ENCODE assay signal across 8 cellular contexts in genomic region chr10:130109796-130110235, GRCh38. TPM values are rescaled to one million over a fixed set of nuclear protein-coding genes. Genes with fewer than 3 reads are reported as not detected.
A peak's percentile ranks its signal among the peaks of the same experiment; 100 is the strongest.
DNase-seq lines count a peak whose midpoint lies in the region; ATAC-seq and TF ChIP-seq lines count a peak whose summit lies in the region.

No MANE protein-coding gene starts in this region.

- H3K4me3 ChIP-seq in Caco-2 (ENCODE audit: low read depth, low read length) = peak overlapping the region; percentile 82
- H3K4me3 ChIP-seq in epithelial cell of proximal tubule (ENCODE audit: low read depth, low read length) = peak overlapping the region; percentile 89

- H3K36me3 Mint-ChIP-seq in Caco-2 (ENCODE audit: insufficient read depth, unreplicated experiment) = peaks cover 19% of the 10 kb centered on the region

- no peaks in the 10 kb centered on the region for H3K36me3 ChIP-seq in Caco-2 (ENCODE audit: control insufficient read depth, insufficient read depth, low read length)

- intact Hi-C loops in Caco-2 (cut with micrococcal nuclease; ENCODE audit: unreplicated experiment) = no loop called here

- TF ChIP-seq CTCF in Caco-2 (IDR thresholded peaks at IDR 0.05; ENCODE audit: insufficient read depth in 1 of 2, low read depth in 1 of 2, low read length in 1 of 2, severe bottlenecking in 1 of 2, unreplicated experiment in 1 of 2) (peak; percentile 82 to 87), epithelial cell of proximal tubule (conservative IDR thresholded peaks at IDR 0.05; ENCODE audit: low read depth, low read length) (peak; percentile 85)

- peaks cover 5% of the 10 kb centered on the region for H3K4me1 ChIP-seq in Caco-2

- H3K9me3 Mint-ChIP-seq in Caco-2 (ENCODE audit: unreplicated experiment) = no peaks in the 10 kb centered on the region

- CTCF ChIA-PET in Caco-2 (lab: Charles Lee) = interaction anchor here (0.6 to 2.9 kb wide), 9 partner anchors 12 to 1078 kb away, joined by 3 to 33 read pairs (median 5); partner anchors contain the start of gene GLRX3

- POLR2A ChIA-PET in Caco-2 (lab: Charles Lee) = interaction anchor here (0.6 to 3.1 kb wide), 6 partner anchors 10 to 1639 kb away, joined by 3 to 66 read pairs (median 6); partner anchors contain the start of gene GLRX3

- H3K27ac Mint-ChIP-seq in Caco-2 (ENCODE audit: unreplicated experiment) = peak overlapping the region; percentile 91

- peak; percentile 68 to 84 for DNase-seq in Caco-2
- DNase-seq in HT1080 (ENCODE audit: low read depth) = peak; percentile 78
- DNase-seq in NOMO-1 treated with dmso at 0.1 percent for 144 hours (lab: John Stamatoyannopoulos, UW; ENCODE audit: unreplicated experiment) = peak; percentile 32
- peak; percentile 35 for DNase-seq in activated T-cell treated with anti-CD3 and anti-CD28 coated beads for 48 hours (ENCODE audit: low read depth)
- peak; percentile 39 for DNase-seq in epithelial cell of proximal tubule (ENCODE audit: low read depth)
- peak; percentile 90 for DNase-seq in mucosa of gallbladder (ENCODE audit: low spot score)
- DNase-seq in stimulated activated CD8-positive, alpha-beta memory T cell treated with anti-CD3 and anti-CD28 coated beads, Interleukin-7, amount 100 ng/mL, for 24 hours (ENCODE audit: low read depth) = peak; percentile 33

- 0 out of 2 replicates have a peak, but pooled peaks cover 3% of the 10 kb centered on the region for H3K9me3 ChIP-seq in Caco-2

- H3K4me1 Mint-ChIP-seq in Caco-2 (ENCODE audit: low read depth, unreplicated experiment) = peaks cover 7% of the 10 kb centered on the region

- BruUV-seq in Caco-2 (replicated peaks; lab: Mats Ljungman, UMichigan) = TSS peak; percentile 74

- peak overlapping the region; percentile 91 for H3K4me3 Mint-ChIP-seq in Caco-2 (ENCODE audit: unreplicated experiment)

- ATAC-seq in HG03095 (IDR thresholded peaks at IDR 0.05; ENCODE audit: unreplicated experiment) = no peak

- H3K27me3 Mint-ChIP-seq in Caco-2 (ENCODE audit: insufficient read depth, unreplicated experiment) = no peaks in the 10 kb centered on the region

- no peaks in the 10 kb centered on the region for H3K27me3 ChIP-seq in Caco-2 (replicated peaks; ENCODE audit: control insufficient read depth, insufficient read depth, low read length)

RNA-seq across cellular contexts. Expression of gene C10orf143, which starts 0.8 kb away (rescaled TPM):
- total RNA-seq in Caco-2 (2022) (0.54 TPM in 1 of 2 replicates, not detected in the other), epithelial cell of proximal tubule (0.22 and 4.7 TPM in 2 replicates), mucosa of gallbladder (4.8 TPM)
- total RNA-seq in HT1080 (2014; rRNA removed; shearing (Covaris generic)) = 0.47 TPM in 1 of 2 replicates, not detected in the other
- 0.18 and 0.69 TPM in 2 replicates for polyA plus RNA-seq in HT1080 (2015; cell fraction: cytosol; rRNA removed)
- 0.20 and 0.30 TPM in 2 replicates for polyA plus RNA-seq in HT1080 (2015; cell fraction: nucleus; rRNA removed)

RNA-seq across cellular contexts. Expression of gene GLRX3, which starts 26.4 kb away (rescaled TPM):
- total RNA-seq in Caco-2 (2022) = 191 and 195 TPM in 2 replicates
- total RNA-seq in HT1080 (2014; rRNA removed; shearing (Covaris generic)) = 178 and 182 TPM in 2 replicates
- 191 and 201 TPM in 2 replicates for polyA plus RNA-seq in HT1080 (2015; cell fraction: cytosol; rRNA removed)
- polyA plus RNA-seq in HT1080 (2015; cell fraction: nucleus; rRNA removed) = 120 and 128 TPM in 2 replicates
- total RNA-seq in epithelial cell of proximal tubule = 133 and 175 TPM in 2 replicates
- 50.1 TPM for total RNA-seq in mucosa of gallbladder

Comparison
In these comparisons a context has a peak if more than half of its experiments do, and no peak if none do; other contexts are left out.
1. DNase-seq: peak in every context shown above with its lines; median percentile 90 in mucosa of gallbladder; 78 in HT1080; 76 in Caco-2; 39 in epithelial cell of proximal tubule; 35 in activated T-cell treated with anti-CD3 and anti-CD28 coated beads for 48 hours; 33 in stimulated activated CD8-positive, alpha-beta memory T cell treated with anti-CD3 and anti-CD28 coated beads, Interleukin-7, amount 100 ng/mL, for 24 hours; 32 in NOMO-1 treated with dmso at 0.1 percent for 144 hours.